8 cellular contexts compared by ENCODE assay signal in the genomic region with DNA sequence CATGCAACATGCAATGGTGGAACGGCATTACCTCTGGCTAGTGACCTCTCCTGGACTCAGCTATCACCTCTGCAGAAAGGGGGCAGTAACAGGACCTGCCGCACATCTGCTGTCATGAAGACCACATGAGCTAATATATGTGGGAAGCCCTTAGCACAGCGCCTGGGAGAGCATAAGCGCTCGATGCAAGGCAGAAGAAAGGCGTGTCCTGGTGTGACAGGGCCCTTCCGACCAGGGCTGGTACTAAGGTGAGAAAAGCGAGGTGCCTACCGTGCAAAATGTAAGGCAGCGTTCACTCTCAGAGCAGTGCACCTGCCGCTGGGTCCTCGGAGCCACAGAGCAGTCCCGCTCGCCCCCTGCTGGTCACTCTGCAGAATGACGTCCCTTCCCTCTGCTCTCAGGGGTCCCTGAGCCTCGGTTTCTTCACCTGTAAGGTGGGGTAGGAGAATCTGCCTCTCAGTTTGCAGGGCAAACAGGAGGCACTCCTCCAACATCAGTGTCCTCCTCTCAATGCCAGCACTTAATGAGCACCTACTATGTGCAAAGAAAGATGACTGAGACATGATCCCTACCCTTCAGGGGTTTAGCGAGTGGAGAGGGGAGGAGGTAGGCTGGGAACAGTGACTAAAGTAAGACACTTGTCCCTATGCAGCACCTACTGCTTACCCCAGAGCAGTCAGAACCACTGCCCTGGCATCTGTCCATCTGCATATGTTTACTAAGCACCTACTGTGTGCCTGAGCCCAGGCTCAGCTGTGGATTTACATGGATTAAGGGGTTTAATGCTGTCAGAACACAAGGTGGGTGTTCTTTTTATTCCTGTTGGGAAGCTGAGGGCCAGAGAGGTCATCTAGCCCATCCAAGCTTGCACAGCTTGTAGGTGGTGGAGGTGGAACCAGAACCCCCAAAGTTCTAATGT. TPM values are rescaled to one million over a fixed set of nuclear protein-coding genes. Genes with fewer than 3 reads are reported as not detected.
DNase-seq lines count a peak whose midpoint lies in the region; ATAC-seq, FAIRE-seq and TF ChIP-seq lines count a peak whose summit lies in the region.

No MANE protein-coding gene starts in this region.

- DNase-seq in ACHN (peak; percentile 57), GM18507 (ENCODE audit: extremely low spot score, insufficient read length, low read depth) (peak; percentile 57), MM.1S (peak; percentile 87), SKM-1 treated with dmso at 0.1 percent for 144 hours (lab: John Stamatoyannopoulos, UW; ENCODE audit: unreplicated experiment) (peak; percentile 64), left cardiac atrium (peak; percentile 67), retina (peak; percentile 87)

- H3K36me3 ChIP-seq in MM.1S (replicated peaks; ENCODE audit: insufficient read depth, low read length): no peaks in the 10 kb centered on the region

- H3K79me2 ChIP-seq in MM.1S (ENCODE audit: low read length): no peaks in the 10 kb centered on the region

- no peaks in the 10 kb centered on the region for H3K9me3 ChIP-seq in MM.1S (replicated peaks; ENCODE audit: insufficient read depth, low read length)

- no peak overlapping the region for H3K27ac Mint-ChIP-seq in activated naive CD4-positive, alpha-beta T cell treated with anti-CD3 and anti-CD28 coated beads, Interleukin-2, amount 50 U/mL, for 24 hours

- no peak overlapping the region for H3K9ac ChIP-seq in MM.1S (ENCODE audit: low read length)

- H3K27me3 Mint-ChIP-seq in activated naive CD4-positive, alpha-beta T cell treated with anti-CD3 and anti-CD28 coated beads, Interleukin-2, amount 50 U/mL, for 24 hours: peaks cover 5% of the 10 kb centered on the region

- H3K4me2 ChIP-seq in MM.1S (ENCODE audit: low read depth, low read length): peak overlapping the region; percentile 53

- FAIRE-seq in GM18507 (lab: Jason Lieb, UNC): peak; percentile 41

- no peaks in the 10 kb centered on the region for H3K4me1 ChIP-seq in MM.1S (ENCODE audit: low read length)

- H3F3A ChIP-seq in MM.1S (ENCODE audit: insufficient read depth, low read length): no peaks in the 10 kb centered on the region

- H3K4me1 Mint-ChIP-seq in activated naive CD4-positive, alpha-beta T cell treated with anti-CD3 and anti-CD28 coated beads, Interleukin-2, amount 50 U/mL, for 24 hours: peaks cover 13% of the 10 kb centered on the region

- H3K36me3 Mint-ChIP-seq in activated naive CD4-positive, alpha-beta T cell treated with anti-CD3 and anti-CD28 coated beads, Interleukin-2, amount 50 U/mL, for 24 hours: no peaks in the 10 kb centered on the region

- H3K4me3 ChIP-seq in MM.1S (ENCODE audit: low read length): peak overlapping the region; percentile 27; the same call in 1 of the 2 replicates

- H3K27ac ChIP-seq in MM.1S (ENCODE audit: low read length): no peak overlapping the region

- H3K9me3 Mint-ChIP-seq in activated naive CD4-positive, alpha-beta T cell treated with anti-CD3 and anti-CD28 coated beads, Interleukin-2, amount 50 U/mL, for 24 hours: no peaks in the 10 kb centered on the region

- H3K4me3 Mint-ChIP-seq in activated naive CD4-positive, alpha-beta T cell treated with anti-CD3 and anti-CD28 coated beads, Interleukin-2, amount 50 U/mL, for 24 hours: peak overlapping the region; percentile 19

- H4K20me1 ChIP-seq in MM.1S (ENCODE audit: insufficient read depth, low read length): no peaks in the 10 kb centered on the region

- 0 out of 2 replicates have a peak, but pooled peaks cover 6% of the 10 kb centered on the region for H3K27me3 ChIP-seq in MM.1S (replicated peaks; ENCODE audit: insufficient read depth, low read length)

- TF ChIP-seq CTCF in MM.1S (IDR thresholded peaks at IDR 0.05; ENCODE audit: low read length): peak; percentile 97

- intact Hi-C loops in left cardiac atrium (cut with DNase I): loop anchor here (2.0 to 5.0 kb wide), 3 partner anchors 66 to 277 kb away; no protein-coding TSS in a partner anchor

- 0 out of 2 replicates have a peak overlapping the region, but pooled peaks have one; percentile 21 for H2AFZ ChIP-seq in MM.1S (ENCODE audit: low read length)

- no peaks in the 10 kb centered on the region for H3K9me2 ChIP-seq in MM.1S (replicated peaks; ENCODE audit: insufficient read depth, low read length)

- ATAC-seq in left cardiac atrium (peak; percentile 60 to 66), HG02623 (IDR thresholded peaks at IDR 0.05; ENCODE audit: unreplicated experiment) (no peak)

- in situ Hi-C loops in ACHN (cut with HindIII; ENCODE audit: low pct_ligation_motif_present, low pct_unique_long_range_greater_than_20kb, low sequenced_read_pairs): no loop called here

RNA-seq across cellular contexts. Expression of gene PTGIS, which starts 41.1 kb away (rescaled TPM):
- 100 to 1,000 TPM in 1 of 2 donors, 10 to 100 TPM in 1; 45.2 to 124 TPM for total RNA-seq in left cardiac atrium
